24 cellular contexts compared by ENCODE assay signal in genomic region chr3:38554127-38554827, GRCh38.
"Had no signal": no experiment of that assay in that cellular context is flagged by ENCODE, and none has a peak within 500 bp of the region (broad histone marks: within the 10 kb centered on the region; RNA-seq: fewer than 3 reads in every experiment).

No MANE protein-coding gene starts in this region.

- H3K36me3 Mint-ChIP-seq: stimulated activated naive B cell treated with anti-CD40 and anti-IgM and Interleukin-4, amounts not matched to agents 10 μg/mL and 1 μg/mL and 100 μg/mL, for 72 hours had no signal

- H3K4me1 Mint-ChIP-seq: activated naive CD8-positive, alpha-beta T cell treated with anti-CD3 and anti-CD28 coated beads, Interleukin-2, amount 50 U/mL, for 24 hours; activated T-helper 17 cell treated with anti-CD3 and anti-CD28 coated beads, Interleukin-2, amount 50 U/mL, for 72 hours; brain; neural progenitor cell; stimulated activated naive B cell treated with anti-CD40 and anti-IgM and Interleukin-4, amounts not matched to agents 10 μg/mL and 1 μg/mL and 100 μg/mL, for 72 hours had no signal

- ATAC-seq: activated naive CD8-positive, alpha-beta T cell treated with anti-CD3 and anti-CD28 coated beads, Interleukin-2, amount 50 U/mL, for 24 hours; activated T-helper 17 cell treated with anti-CD3 and anti-CD28 coated beads, Interleukin-2, amount 50 U/mL, for 72 hours; left lung; stimulated activated naive B cell treated with anti-CD40 and anti-IgM and Interleukin-4, amounts not matched to agents 10 μg/mL and 1 μg/mL and 100 μg/mL, for 72 hours had no signal

- H3K9me3 ChIP-seq: prostate gland, right atrium auricular region, thyroid gland, uterus had no signal

- H3K27me3 Mint-ChIP-seq: brain had no signal

- H3K27ac Mint-ChIP-seq: activated naive CD8-positive, alpha-beta T cell treated with anti-CD3 and anti-CD28 coated beads, Interleukin-2, amount 50 U/mL, for 24 hours; activated T-helper 17 cell treated with anti-CD3 and anti-CD28 coated beads, Interleukin-2, amount 50 U/mL, for 72 hours; brain; neural progenitor cell; stimulated activated naive B cell treated with anti-CD40 and anti-IgM and Interleukin-4, amounts not matched to agents 10 μg/mL and 1 μg/mL and 100 μg/mL, for 72 hours had no signal

- H3K9me3 Mint-ChIP-seq: activated naive CD8-positive, alpha-beta T cell treated with anti-CD3 and anti-CD28 coated beads, Interleukin-2, amount 50 U/mL, for 24 hours; activated T-helper 17 cell treated with anti-CD3 and anti-CD28 coated beads, Interleukin-2, amount 50 U/mL, for 72 hours had no signal

- FAIRE-seq: colon, endometrium, keratinocyte had no signal

- H3K4me3 Mint-ChIP-seq: activated naive CD8-positive, alpha-beta T cell treated with anti-CD3 and anti-CD28 coated beads, Interleukin-2, amount 50 U/mL, for 24 hours; activated T-helper 17 cell treated with anti-CD3 and anti-CD28 coated beads, Interleukin-2, amount 50 U/mL, for 72 hours; brain; neural progenitor cell; stimulated activated naive B cell treated with anti-CD40 and anti-IgM and Interleukin-4, amounts not matched to agents 10 μg/mL and 1 μg/mL and 100 μg/mL, for 72 hours had no signal

- H2AFZ ChIP-seq: neural progenitor cell had no signal

- H3K9ac ChIP-seq: neural progenitor cell had no signal

- H3K36me3 ChIP-seq: left lung, neural progenitor cell, prostate gland, thyroid gland, uterus had no signal

- H3K27ac ChIP-seq: left lung, neural progenitor cell, prostate gland, right atrium auricular region, thyroid gland, uterus had no signal

- H3K4me3 ChIP-seq: left lung, neural progenitor cell, prostate gland, right atrium auricular region, thyroid gland, uterus had no signal

- H3K4me2 ChIP-seq: neural progenitor cell had no signal

- DNase-seq: activated CD4-positive, alpha-beta T cell treated with anti-CD3 and anti-CD28 coated beads for 1 hour; activated CD4-positive, alpha-beta T cell treated with anti-CD3 and anti-CD28 coated beads, Interleukin-2, amount 50 U/mL, for 4 hours; activated naive CD4-positive, alpha-beta T cell treated with Interleukin-2 at 50 U/mL for 16 hours; activated naive CD8-positive, alpha-beta T cell treated with anti-CD3 and anti-CD28 coated beads, Interleukin-2, amount 50 U/mL, for 24 hours; activated T-cell treated with anti-CD3 and anti-CD28 coated beads, Interleukin-2, amount 50 U/mL, for 1 hour; anterior cingulate cortex; central memory CD4-positive, alpha-beta T cell; erythroblast; foreskin melanocyte; glutamatergic neuron; hypothalamus; left lung; midbrain; stimulated activated naive B cell treated with anti-CD40 and anti-IgM and Interleukin-4, amounts not matched to agents 10 μg/mL and 1 μg/mL and 100 μg/mL, for 72 hours; thyroid gland; uterus had no signal

- H3K27me3 ChIP-seq: left lung, neural progenitor cell, right atrium auricular region, thyroid gland, uterus had no signal

- H3K4me1 ChIP-seq: left lung, neural progenitor cell, prostate gland, right atrium auricular region, thyroid gland, uterus had no signal
